Comparison of ENCODE assay signal across 2 cellular contexts in the genomic region with DNA sequence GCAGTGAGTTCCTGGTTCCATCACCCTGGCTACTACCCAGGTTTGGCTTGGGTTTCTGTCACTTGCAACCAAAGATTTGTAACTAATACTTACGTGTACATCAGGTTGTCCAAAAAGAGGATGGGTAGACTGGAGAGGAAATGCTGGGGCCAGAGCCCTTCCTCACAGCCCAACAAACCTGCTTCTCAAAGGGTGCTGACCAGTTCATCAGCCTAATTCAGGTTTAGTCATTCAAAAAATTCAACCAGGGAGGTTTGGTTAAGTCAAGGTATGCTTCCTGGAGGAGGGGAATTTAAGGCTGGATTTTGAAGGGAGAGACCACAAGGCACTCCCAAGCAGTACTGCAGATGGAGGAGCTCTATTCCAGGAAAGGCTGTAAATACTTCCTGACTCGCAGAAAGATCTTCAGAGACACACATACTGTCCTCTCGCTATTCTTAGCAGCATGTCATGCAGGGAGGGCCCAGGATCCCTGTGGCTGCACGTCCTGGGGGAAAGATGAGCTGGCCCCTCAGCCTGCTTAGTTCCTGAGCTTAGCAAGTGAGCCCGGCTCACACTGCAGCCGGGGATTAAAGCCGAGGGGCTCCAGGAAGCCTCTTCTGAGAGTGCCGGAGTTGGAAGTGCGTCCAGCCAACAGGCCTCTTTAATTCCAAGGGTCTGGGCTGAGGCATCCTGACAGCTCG.
TF ChIP-seq lines count a peak whose summit lies in the region.

No MANE protein-coding gene starts in this region.

TF ChIP-seq in SK-N-SH, 30 proteins besides CTCF, POLR2A, EP300 and RAD21 (continued from another document):
- TF ChIP-seq, protein P1, sequence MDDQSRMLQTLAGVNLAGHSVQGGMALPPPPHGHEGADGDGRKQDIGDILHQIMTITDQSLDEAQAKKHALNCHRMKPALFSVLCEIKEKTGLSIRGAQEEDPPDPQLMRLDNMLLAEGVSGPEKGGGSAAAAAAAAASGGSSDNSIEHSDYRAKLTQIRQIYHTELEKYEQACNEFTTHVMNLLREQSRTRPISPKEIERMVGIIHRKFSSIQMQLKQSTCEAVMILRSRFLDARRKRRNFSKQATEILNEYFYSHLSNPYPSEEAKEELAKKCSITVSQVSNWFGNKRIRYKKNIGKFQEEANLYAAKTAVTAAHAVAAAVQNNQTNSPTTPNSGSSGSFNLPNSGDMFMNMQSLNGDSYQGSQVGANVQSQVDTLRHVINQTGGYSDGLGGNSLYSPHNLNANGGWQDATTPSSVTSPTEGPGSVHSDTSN (IDR thresholded peaks at IDR 0.05): no peak
- TF ChIP-seq MXI1 (IDR thresholded peaks at IDR 0.05; ENCODE audit: low read depth, low read length): no peak
- TF ChIP-seq FOSL2 (IDR thresholded peaks at IDR 0.05; ENCODE audit: borderline replicate concordance, low read depth): no peak
- no peak for TF ChIP-seq SMC3 (IDR thresholded peaks at IDR 0.05; ENCODE audit: low read depth, low read length)
- TF ChIP-seq MAX (IDR thresholded peaks at IDR 0.05; ENCODE audit: low read depth): no peak
- TF ChIP-seq, protein P2, sequence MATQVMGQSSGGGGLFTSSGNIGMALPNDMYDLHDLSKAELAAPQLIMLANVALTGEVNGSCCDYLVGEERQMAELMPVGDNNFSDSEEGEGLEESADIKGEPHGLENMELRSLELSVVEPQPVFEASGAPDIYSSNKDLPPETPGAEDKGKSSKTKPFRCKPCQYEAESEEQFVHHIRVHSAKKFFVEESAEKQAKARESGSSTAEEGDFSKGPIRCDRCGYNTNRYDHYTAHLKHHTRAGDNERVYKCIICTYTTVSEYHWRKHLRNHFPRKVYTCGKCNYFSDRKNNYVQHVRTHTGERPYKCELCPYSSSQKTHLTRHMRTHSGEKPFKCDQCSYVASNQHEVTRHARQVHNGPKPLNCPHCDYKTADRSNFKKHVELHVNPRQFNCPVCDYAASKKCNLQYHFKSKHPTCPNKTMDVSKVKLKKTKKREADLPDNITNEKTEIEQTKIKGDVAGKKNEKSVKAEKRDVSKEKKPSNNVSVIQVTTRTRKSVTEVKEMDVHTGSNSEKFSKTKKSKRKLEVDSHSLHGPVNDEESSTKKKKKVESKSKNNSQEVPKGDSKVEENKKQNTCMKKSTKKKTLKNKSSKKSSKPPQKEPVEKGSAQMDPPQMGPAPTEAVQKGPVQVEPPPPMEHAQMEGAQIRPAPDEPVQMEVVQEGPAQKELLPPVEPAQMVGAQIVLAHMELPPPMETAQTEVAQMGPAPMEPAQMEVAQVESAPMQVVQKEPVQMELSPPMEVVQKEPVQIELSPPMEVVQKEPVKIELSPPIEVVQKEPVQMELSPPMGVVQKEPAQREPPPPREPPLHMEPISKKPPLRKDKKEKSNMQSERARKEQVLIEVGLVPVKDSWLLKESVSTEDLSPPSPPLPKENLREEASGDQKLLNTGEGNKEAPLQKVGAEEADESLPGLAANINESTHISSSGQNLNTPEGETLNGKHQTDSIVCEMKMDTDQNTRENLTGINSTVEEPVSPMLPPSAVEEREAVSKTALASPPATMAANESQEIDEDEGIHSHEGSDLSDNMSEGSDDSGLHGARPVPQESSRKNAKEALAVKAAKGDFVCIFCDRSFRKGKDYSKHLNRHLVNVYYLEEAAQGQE (IDR thresholded peaks at IDR 0.05; ENCODE audit: low read depth, low read length): no peak
- TF ChIP-seq TAF1 (IDR thresholded peaks at IDR 0.05; ENCODE audit: borderline replicate concordance, low read depth, low read length): no peak
- TF ChIP-seq JUND (IDR thresholded peaks at IDR 0.05): no peak
- TF ChIP-seq TEAD4 (IDR thresholded peaks at IDR 0.05; ENCODE audit: borderline replicate concordance, insufficient read depth): no peak
- no peak for TF ChIP-seq NFIC (IDR thresholded peaks at IDR 0.05; ENCODE audit: borderline replicate concordance)
- TF ChIP-seq RXRA (IDR thresholded peaks at IDR 0.05; ENCODE audit: borderline replicate concordance, low read depth): no peak
- TF ChIP-seq MEF2A (IDR thresholded peaks at IDR 0.05; ENCODE audit: borderline replicate concordance, low read depth): no peak
- TF ChIP-seq, protein P3, sequence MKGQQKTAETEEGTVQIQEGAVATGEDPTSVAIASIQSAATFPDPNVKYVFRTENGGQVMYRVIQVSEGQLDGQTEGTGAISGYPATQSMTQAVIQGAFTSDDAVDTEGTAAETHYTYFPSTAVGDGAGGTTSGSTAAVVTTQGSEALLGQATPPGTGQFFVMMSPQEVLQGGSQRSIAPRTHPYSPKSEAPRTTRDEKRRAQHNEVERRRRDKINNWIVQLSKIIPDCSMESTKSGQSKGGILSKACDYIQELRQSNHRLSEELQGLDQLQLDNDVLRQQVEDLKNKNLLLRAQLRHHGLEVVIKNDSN (IDR thresholded peaks at IDR 0.05; ENCODE audit: borderline replicate concordance, low read depth): no peak
- TF ChIP-seq YY1 (IDR thresholded peaks at IDR 0.05; ENCODE audit: low read depth): no peak
TF ChIP-seq in SK-N-SH: peak in this region for 0.

TF ChIP-seq in SK-N-SH treated with all-trans-retinoic acid at 6 μM for 48 hours, 23 proteins besides CTCF, POLR2A, EP300 and RAD21 (continued from another document):
- TF ChIP-seq POU6F1 (CRISPR knock-in tag; IDR thresholded peaks at IDR 0.05; ENCODE audit: borderline replicate concordance, low read depth) (no peak), TOX (CRISPR knock-in tag; IDR thresholded peaks at IDR 0.05; ENCODE audit: borderline replicate concordance) (no peak), ZNF565 (CRISPR knock-in tag; conservative IDR thresholded peaks at IDR 0.05; ENCODE audit: low read depth) (no peak), ISL1 (CRISPR knock-in tag; IDR thresholded peaks at IDR 0.05) (no peak), PATZ1 (CRISPR knock-in tag; IDR thresholded peaks at IDR 0.05; ENCODE audit: borderline replicate concordance) (no peak), ZFP3 (CRISPR knock-in tag; IDR thresholded peaks at IDR 0.05) (no peak), ESRRG (CRISPR knock-in tag; IDR thresholded peaks at IDR 0.05) (no peak), GLIS3 (CRISPR knock-in tag; IDR thresholded peaks at IDR 0.05) (no peak), BACH2 (CRISPR knock-in tag; IDR thresholded peaks at IDR 0.05; ENCODE audit: borderline replicate concordance) (no peak), SNAI2 (CRISPR knock-in tag; IDR thresholded peaks at IDR 0.05) (no peak), ZNF8 (CRISPR knock-in tag; IDR thresholded peaks at IDR 0.05) (no peak), TCF4 (CRISPR knock-in tag; IDR thresholded peaks at IDR 0.05; ENCODE audit: borderline replicate concordance) (no peak), RARB (CRISPR knock-in tag; IDR thresholded peaks at IDR 0.05) (no peak), ZFP30 (CRISPR knock-in tag; IDR thresholded peaks at IDR 0.05) (no peak), ZNF70 (CRISPR knock-in tag; IDR thresholded peaks at IDR 0.05) (no peak)
- TF ChIP-seq, protein P4, sequence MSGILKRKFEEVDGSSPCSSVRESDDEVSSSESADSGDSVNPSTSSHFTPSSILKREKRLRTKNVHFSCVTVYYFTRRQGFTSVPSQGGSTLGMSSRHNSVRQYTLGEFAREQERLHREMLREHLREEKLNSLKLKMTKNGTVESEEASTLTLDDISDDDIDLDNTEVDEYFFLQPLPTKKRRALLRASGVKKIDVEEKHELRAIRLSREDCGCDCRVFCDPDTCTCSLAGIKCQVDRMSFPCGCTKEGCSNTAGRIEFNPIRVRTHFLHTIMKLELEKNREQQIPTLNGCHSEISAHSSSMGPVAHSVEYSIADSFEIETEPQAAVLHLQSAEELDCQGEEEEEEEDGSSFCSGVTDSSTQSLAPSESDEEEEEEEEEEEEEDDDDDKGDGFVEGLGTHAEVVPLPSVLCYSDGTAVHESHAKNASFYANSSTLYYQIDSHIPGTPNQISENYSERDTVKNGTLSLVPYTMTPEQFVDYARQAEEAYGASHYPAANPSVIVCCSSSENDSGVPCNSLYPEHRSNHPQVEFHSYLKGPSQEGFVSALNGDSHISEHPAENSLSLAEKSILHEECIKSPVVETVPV (CRISPR knock-in tag; IDR thresholded peaks at IDR 0.05): no peak
- TF ChIP-seq, protein P5, sequence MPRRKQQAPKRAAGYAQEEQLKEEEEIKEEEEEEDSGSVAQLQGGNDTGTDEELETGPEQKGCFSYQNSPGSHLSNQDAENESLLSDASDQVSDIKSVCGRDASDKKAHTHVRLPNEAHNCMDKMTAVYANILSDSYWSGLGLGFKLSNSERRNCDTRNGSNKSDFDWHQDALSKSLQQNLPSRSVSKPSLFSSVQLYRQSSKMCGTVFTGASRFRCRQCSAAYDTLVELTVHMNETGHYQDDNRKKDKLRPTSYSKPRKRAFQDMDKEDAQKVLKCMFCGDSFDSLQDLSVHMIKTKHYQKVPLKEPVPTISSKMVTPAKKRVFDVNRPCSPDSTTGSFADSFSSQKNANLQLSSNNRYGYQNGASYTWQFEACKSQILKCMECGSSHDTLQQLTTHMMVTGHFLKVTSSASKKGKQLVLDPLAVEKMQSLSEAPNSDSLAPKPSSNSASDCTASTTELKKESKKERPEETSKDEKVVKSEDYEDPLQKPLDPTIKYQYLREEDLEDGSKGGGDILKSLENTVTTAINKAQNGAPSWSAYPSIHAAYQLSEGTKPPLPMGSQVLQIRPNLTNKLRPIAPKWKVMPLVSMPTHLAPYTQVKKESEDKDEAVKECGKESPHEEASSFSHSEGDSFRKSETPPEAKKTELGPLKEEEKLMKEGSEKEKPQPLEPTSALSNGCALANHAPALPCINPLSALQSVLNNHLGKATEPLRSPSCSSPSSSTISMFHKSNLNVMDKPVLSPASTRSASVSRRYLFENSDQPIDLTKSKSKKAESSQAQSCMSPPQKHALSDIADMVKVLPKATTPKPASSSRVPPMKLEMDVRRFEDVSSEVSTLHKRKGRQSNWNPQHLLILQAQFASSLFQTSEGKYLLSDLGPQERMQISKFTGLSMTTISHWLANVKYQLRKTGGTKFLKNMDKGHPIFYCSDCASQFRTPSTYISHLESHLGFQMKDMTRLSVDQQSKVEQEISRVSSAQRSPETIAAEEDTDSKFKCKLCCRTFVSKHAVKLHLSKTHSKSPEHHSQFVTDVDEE (CRISPR knock-in tag; IDR thresholded peaks at IDR 0.05): no peak
